In the genomic region with DNA sequence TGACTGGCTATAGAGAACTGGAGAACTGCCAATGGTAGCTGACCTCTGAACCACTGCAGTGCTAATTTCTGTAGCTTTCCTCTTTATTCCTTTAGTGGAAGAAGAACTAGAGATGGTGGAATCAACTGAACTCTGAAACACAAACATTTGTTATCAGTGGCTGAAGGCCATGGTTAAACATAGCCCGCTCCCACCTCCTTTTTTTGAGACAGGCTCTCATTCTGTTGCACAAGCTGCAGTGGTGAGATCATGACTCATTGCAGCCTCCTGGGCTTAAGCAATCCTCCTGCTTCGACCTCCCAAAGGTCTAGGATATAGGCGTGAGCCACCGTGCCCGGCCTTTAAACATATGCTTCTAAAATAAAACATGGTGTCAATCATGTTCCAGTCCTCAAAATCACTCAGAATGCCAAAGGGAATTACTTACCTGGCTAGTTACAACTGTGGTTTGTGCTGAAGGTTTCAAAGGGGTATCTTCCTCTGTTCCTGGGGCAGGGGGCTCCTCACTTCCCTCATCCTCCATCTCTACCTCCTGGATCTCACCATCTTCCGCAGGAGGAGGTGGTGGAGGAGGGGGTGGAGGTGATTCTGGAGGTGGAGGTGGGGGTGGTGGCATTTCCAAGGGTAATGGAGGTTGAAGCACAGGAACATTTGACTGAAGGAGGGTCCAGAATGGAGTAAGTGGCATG, we compare ENCODE assay signal across 11 cellular contexts. TPM values are rescaled to one million over a fixed set of nuclear protein-coding genes. Genes with fewer than 3 reads are reported as not detected.
DNase-seq lines count a peak whose midpoint lies in the region; ATAC-seq, FAIRE-seq and TF ChIP-seq lines count a peak whose summit lies in the region.
"Had no signal": no experiment of that assay in that cellular context is flagged by ENCODE, and none has a peak within 500 bp of the region (broad histone marks: within the 10 kb centered on the region; RNA-seq: fewer than 3 reads in every experiment).

No MANE protein-coding gene starts in this region.

- H3K79me2 ChIP-seq in OCI-LY7 (ENCODE audit: insufficient read depth, low read depth, low read length), result no peaks in the 10 kb centered on the region

- H2BK20ac ChIP-seq in IMR-90 (ENCODE audit: low read depth, low read length), result no peak overlapping the region

- TF ChIP-seq RAD21 in IMR-90 (IDR thresholded peaks at IDR 0.05; ENCODE audit: low read length), result no peak

- H2BK5ac ChIP-seq in IMR-90 (ENCODE audit: low read depth, low read length, poor library complexity, severe bottlenecking), result peak overlapping the region; percentile 14

- H2BK15ac ChIP-seq in IMR-90 (ENCODE audit: low read depth, low read length), result no peak overlapping the region

- TF ChIP-seq POLR2A in IMR-90 (IDR thresholded peaks at IDR 0.05; ENCODE audit: low read depth, low read length), result no peak

- CTCF ChIA-PET in AG04450 (lab: Charles Lee), result interaction anchor here (0.9 kb wide), 1 partner anchor 103 kb away, joined by 3 read pairs; no protein-coding TSS in a partner anchor
- CTCF ChIA-PET in IMR-90 (lab: Yijun Ruan, JAX), result no interaction called here
- CTCF ChIA-PET in OCI-LY7 (lab: Charles Lee; ENCODE audit: unreplicated experiment), result no interaction called here

- H2AK9ac ChIP-seq in IMR-90 (replicated peaks; ENCODE audit: low read depth, low read length, poor library complexity), result no peak overlapping the region

- H3K79me1 ChIP-seq in IMR-90 (ENCODE audit: low read depth in 1 of 2, low read length in 2 of 2), result peaks cover 17 to 49% of the 10 kb centered on the region in 2 experiments; a peak in 3 of 4 replicates

- peak overlapping the region; percentile 53; the same call in 1 of the 2 replicates for H2AK5ac ChIP-seq in IMR-90 (ENCODE audit: low read depth, low read length)

- peaks cover 6% of the 10 kb centered on the region for H3K9me1 ChIP-seq in IMR-90 (ENCODE audit: insufficient read depth, low read length)

- H3K27ac ChIP-seq in AG04450 (ENCODE audit: low read depth, low read length) (peak overlapping the region; percentile 80), IMR-90 (ENCODE audit: insufficient read depth, low read length) (peak overlapping the region; percentile 67; the same call in 1 of the 2 replicates), brain microvascular endothelial cell (peak overlapping the region; percentile 17), OCI-LY7 (ENCODE audit: low read depth, low read length, poor library complexity, severe bottlenecking) (no peak overlapping the region), SJCRH30 (no peak overlapping the region)
- H3K27ac ChIP-seq: SJSA1 had no signal

- TF ChIP-seq CTCF in AG04450 (IDR thresholded peaks at IDR 0.05; ENCODE audit: low read depth, low read length), result no peak
- no peak for TF ChIP-seq CTCF in IMR-90 (conservative IDR thresholded peaks at IDR 0.05; ENCODE audit: low read depth, low read length)
- no peak for TF ChIP-seq CTCF in brain microvascular endothelial cell (IDR thresholded peaks at IDR 0.05; ENCODE audit: low read depth, low read length, missing control alignments)
- TF ChIP-seq CTCF in OCI-LY7 (conservative IDR thresholded peaks at IDR 0.05; ENCODE audit: low read length), result no peak
- no peak for TF ChIP-seq CTCF in D721Med (IDR thresholded peaks at IDR 0.05; ENCODE audit: insufficient read depth, missing control alignments)

- POLR2A ChIA-PET in AG04450 (lab: Yijun Ruan, JAX) (interaction anchor here (0.7 to 1.0 kb wide), 3 partner anchors 9 to 146 kb away, joined by 3 to 6 read pairs (median 5); a partner anchor contains a TSS), IMR-90 (lab: Charles Lee; ENCODE audit: unreplicated experiment) (no interaction called here), OCI-LY7 (lab: Charles Lee) (interaction anchor here (0.7 kb wide), 2 partner anchors 39 to 123 kb away, joined by 3 to 4 read pairs; no protein-coding TSS in a partner anchor)

- H4K8ac ChIP-seq in IMR-90 (ENCODE audit: low read depth in 2 of 2, low read length in 2 of 2), result no peak overlapping the region

- in situ Hi-C loops in IMR-90 (cut with MboI; ENCODE audit: low sequenced_read_pairs) (no loop called here), brain microvascular endothelial cell (cut with HindIII; ENCODE audit: low pct_ligation_motif_present, low sequenced_read_pairs) (no loop called here)

- no peak overlapping the region for H2AFZ ChIP-seq in IMR-90 (replicated peaks; ENCODE audit: low read length, poor library complexity)
- H2AFZ ChIP-seq in OCI-LY7 (ENCODE audit: low read length), result no peak overlapping the region

- no peak overlapping the region for H3K18ac ChIP-seq in IMR-90 (ENCODE audit: low read depth, low read length)

- no peak overlapping the region for H3K56ac ChIP-seq in IMR-90 (ENCODE audit: extremely low read depth, insufficient read depth, low read length)

- H3K4me3 ChIP-seq in AG04450 (ENCODE audit: low read depth, low read length), result no peak overlapping the region
- H3K4me3 ChIP-seq in IMR-90 (ENCODE audit: insufficient read depth, low read depth, low read length), result no peak overlapping the region
- H3K4me3 ChIP-seq in brain microvascular endothelial cell (ENCODE audit: low read depth, low read length), result no peak overlapping the region
- no peak overlapping the region for H3K4me3 ChIP-seq in OCI-LY7 (ENCODE audit: low read depth, low read length, poor library complexity, severe bottlenecking)
- H3K4me3 ChIP-seq in SJCRH30, result no peak overlapping the region
- H3K4me3 ChIP-seq: SJSA1 had no signal

- H3K9ac ChIP-seq in IMR-90 (ENCODE audit: low read depth, low read length), result no peak overlapping the region

- H3K4me1 ChIP-seq in IMR-90 (ENCODE audit: control insufficient read depth, insufficient read depth, low read length) (peaks cover 2% of the 10 kb centered on the region; the same call in 1 of the 2 replicates), OCI-LY7 (ENCODE audit: insufficient read depth, low read length, poor library complexity, severe bottlenecking) (no peaks in the 10 kb centered on the region), SJCRH30 (no peaks in the 10 kb centered on the region)
- H3K4me1 ChIP-seq: SJSA1 had no signal

- BruUV-seq in IMR-90 (replicated peaks; lab: Mats Ljungman, UMichigan) (no TSS peak), OCI-LY7 (replicated peaks; lab: Mats Ljungman, UMichigan) (no TSS peak)

- intact Hi-C loops in IMR-90 (cut with micrococcal nuclease), result loop anchor here (2.0 kb wide), 1 partner anchor 81 kb away; a partner anchor contains a TSS
- intact Hi-C loops in OCI-LY7 (cut with micrococcal nuclease; ENCODE audit: unreplicated experiment), result no loop called here

- dilution Hi-C loops in IMR-90 (cut with HindIII; ENCODE audit: low sequenced_read_pairs, unreplicated experiment), result no loop called here

- H3K4ac ChIP-seq in IMR-90 (ENCODE audit: low read depth, low read length), result no peak overlapping the region

- H3K9me2 ChIP-seq in OCI-LY7 (ENCODE audit: insufficient read depth, low read length), result no peaks in the 10 kb centered on the region

- H4K91ac ChIP-seq in IMR-90 (ENCODE audit: insufficient read depth, low read depth, low read length), result no peak overlapping the region

- H2BK120ac ChIP-seq in IMR-90 (ENCODE audit: low read depth, low read length), result no peak overlapping the region

- 0 out of 2 replicates have a peak overlapping the region, but pooled peaks have one; percentile 13 for H4K5ac ChIP-seq in IMR-90 (ENCODE audit: low read depth, low read length)

- H3K36me3 ChIP-seq in IMR-90 (ENCODE audit: control insufficient read depth, insufficient read depth, low read length) (peaks cover 43% of the 10 kb centered on the region), brain microvascular endothelial cell (replicated peaks) (peaks cover 80% of the 10 kb centered on the region), OCI-LY7 (ENCODE audit: insufficient read depth, low read length) (peaks cover 96% of the 10 kb centered on the region), SJCRH30 (peaks cover 89% of the 10 kb centered on the region)

- peak; percentile 83 for ATAC-seq in IMR-90 (ENCODE audit: low read depth)
- no peak for ATAC-seq in HG02610 (IDR thresholded peaks at IDR 0.05; ENCODE audit: unreplicated experiment)

- H4K20me1 ChIP-seq in IMR-90 (ENCODE audit: insufficient read depth, low read length) (peaks cover 20% of the 10 kb centered on the region), OCI-LY7 (ENCODE audit: insufficient read depth, low read length) (no peaks in the 10 kb centered on the region; the same call in 1 of the 2 replicates)

- DNase-seq in AG04450 (ENCODE audit: low read depth, low spot score) (peak; percentile 59), IMR-90 (peak; percentile 89), brain microvascular endothelial cell (peak; percentile 87), lung microvascular endothelial cell (ENCODE audit: low read depth in 2 of 2) (peak; percentile 9 to 64), OCI-LY7 (ENCODE audit: low spot score) (no peak), SJCRH30 (no peak), D721Med (ENCODE audit: insufficient read length, low spot score) (no peak)
- DNase-seq: activated naive CD4-positive, alpha-beta T cell treated with anti-CD3 and anti-CD28 coated beads, Interleukin-2, amount 10 ng/mL, durations not matched to agents 7 days and 5 days had no signal

- H3K9me3 ChIP-seq in AG04450 (ENCODE audit: control insufficient read depth, insufficient read depth, low read length), result no peaks in the 10 kb centered on the region
- H3K9me3 ChIP-seq in IMR-90 (ENCODE audit: control insufficient read depth, insufficient read depth, low read length), result peaks cover 2% of the 10 kb centered on the region; the same call in 1 of the 2 replicates
- H3K9me3 ChIP-seq in OCI-LY7 (ENCODE audit: low read length), result no peaks in the 10 kb centered on the region
- no peaks in the 10 kb centered on the region for H3K9me3 ChIP-seq in SJCRH30 (replicated peaks)
- H3K9me3 ChIP-seq: SJSA1 had no signal

- no peaks in the 10 kb centered on the region for H3K27me3 ChIP-seq in AG04450 (ENCODE audit: control insufficient read depth, insufficient read depth, low read length)
- no peaks in the 10 kb centered on the region for H3K27me3 ChIP-seq in IMR-90 (ENCODE audit: control insufficient read depth, insufficient read depth, low read length)
- no peaks in the 10 kb centered on the region for H3K27me3 ChIP-seq in brain microvascular endothelial cell (replicated peaks)
- H3K27me3 ChIP-seq in SJCRH30, result no peaks in the 10 kb centered on the region
- H3K27me3 ChIP-seq: SJSA1 had no signal

- no peak overlapping the region for H3K23ac ChIP-seq in IMR-90 (ENCODE audit: low read depth, low read length)

- H3K4me2 ChIP-seq in IMR-90 (ENCODE audit: low read depth, low read length) (no peak overlapping the region), OCI-LY7 (ENCODE audit: low read length) (no peak overlapping the region)

- H3K14ac ChIP-seq in IMR-90 (replicated peaks; ENCODE audit: low read depth, low read length), result no peak overlapping the region

- FAIRE-seq in D721Med (lab: Jason Lieb, UNC), result no peak
- FAIRE-seq: islet of Langerhans had no signal

- no CpG with 5 or more reads among the region's 6 CpGs for WGBS in IMR-90 (ENCODE audit: extremely low coverage in 2 of 2, insufficient read length in 1 of 2), 2 experiments

RNA-seq across cellular contexts. Expression of a gene that starts 9.0 kb away (rescaled TPM):
- polyA plus RNA-seq in AG04450 (2011; rRNA removed) (2.0 and 2.2 TPM in 2 replicates), IMR-90 (2012; rRNA removed) (1.2 and 1.5 TPM in 2 replicates)
- polyA minus RNA-seq in AG04450 (2011; rRNA and poly(A)+ RNA removed), result 0.74 and 1.3 TPM in 2 replicates
- total RNA-seq in IMR-90 (2012; rRNA removed) (0.36 and 0.56 TPM in 2 replicates), lung microvascular endothelial cell (under 0.01 and 0.20 TPM in 2 replicates), OCI-LY7 (2022) (5.5 and 8.4 TPM in 2 replicates)
- 0.12 and 0.55 TPM in 2 replicates for polyA plus RNA-seq in IMR-90 (2012; cell fraction: cytosol; rRNA removed)
- polyA plus RNA-seq in IMR-90 (2012; cell fraction: nucleus; rRNA removed; ENCODE audit: low replicate concordance), result 9.9 and 12.9 TPM in 2 replicates
- total RNA-seq in OCI-LY7 (2014; rRNA removed; shearing (Covaris generic)), result 2.0 and 5.9 TPM in 2 replicates
- total RNA-seq in SJCRH30 (2014; rRNA removed; shearing (Covaris generic)), result 0.04 and 0.41 TPM in 2 replicates

RNA-seq across cellular contexts. Expression of a gene that starts 43.0 kb away (rescaled TPM):
- polyA plus RNA-seq in AG04450 (2011; rRNA removed) (60.6 and 74.2 TPM in 2 replicates), IMR-90 (2012; rRNA removed) (70.5 and 78.4 TPM in 2 replicates)
- polyA minus RNA-seq in AG04450 (2011; rRNA and poly(A)+ RNA removed), result 49.0 and 53.2 TPM in 2 replicates
- total RNA-seq in IMR-90 (2012; rRNA removed) (22.9 and 31.9 TPM in 2 replicates), lung microvascular endothelial cell (21.8 and 45.8 TPM in 2 replicates), OCI-LY7 (2022) (160 and 176 TPM in 2 replicates)
- 13.9 and 15.3 TPM in 2 replicates for polyA plus RNA-seq in IMR-90 (2012; cell fraction: cytosol; rRNA removed)
- 212 and 376 TPM in 2 replicates for polyA plus RNA-seq in IMR-90 (2012; cell fraction: nucleus; rRNA removed; ENCODE audit: low replicate concordance)
- 103 and 123 TPM in 2 replicates for total RNA-seq in OCI-LY7 (2014; rRNA removed; shearing (Covaris generic))
- 72.0 and 90.0 TPM in 2 replicates for total RNA-seq in SJCRH30 (2014; rRNA removed; shearing (Covaris generic))

Comparison
In these comparisons a context has a peak if more than half of its experiments do, and no peak if none do; other contexts are left out.
1. DNase-seq: peak in AG04450 (single experiment), IMR-90 (single experiment), brain microvascular endothelial cell (single experiment) and lung microvascular endothelial cell (2 of 2); none in OCI-LY7 (single experiment), SJCRH30 (0 of 2) and D721Med (single experiment).
2. H3K27ac ChIP-seq: peak in AG04450 (single experiment), IMR-90 (single experiment) and brain microvascular endothelial cell (single experiment); none in OCI-LY7 (single experiment) and SJCRH30 (single experiment).